Comparison of ENCODE assay signal across 4 cellular contexts in the genomic region with DNA sequence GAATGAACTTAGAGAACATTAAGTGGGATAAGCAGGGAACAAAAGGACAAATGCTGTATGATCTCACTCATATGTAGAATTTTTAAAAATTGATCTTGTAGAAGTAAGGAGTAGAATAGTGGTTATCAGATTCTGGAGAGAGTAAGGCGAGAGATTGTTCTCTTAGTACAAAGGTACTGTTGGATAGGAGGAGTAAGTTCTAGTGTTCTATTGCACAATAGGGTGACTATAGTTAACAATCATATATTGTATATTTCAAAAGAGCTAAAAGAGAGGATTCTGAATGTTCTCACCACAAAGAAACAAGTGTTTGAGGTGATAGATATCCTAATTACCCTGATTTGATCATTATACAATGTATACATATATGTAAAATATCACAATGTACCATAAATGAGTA.
"Had no signal": no experiment of that assay in that cellular context is flagged by ENCODE, and none has a peak within 500 bp of the region (broad histone marks: within the 10 kb centered on the region; RNA-seq: fewer than 3 reads in every experiment).

No MANE protein-coding gene starts in this region.

- H3K4me2 ChIP-seq: GM23338 had no signal

- DNase-seq: H9, HCEC 1CT, KBM-7 had no signal

- H3K4me3 ChIP-seq: GM23338 had no signal

- ATAC-seq: GM23338 had no signal

- H2AFZ ChIP-seq: GM23338 had no signal
